ENCODE assay signal across 8 cellular contexts in the genomic region with DNA sequence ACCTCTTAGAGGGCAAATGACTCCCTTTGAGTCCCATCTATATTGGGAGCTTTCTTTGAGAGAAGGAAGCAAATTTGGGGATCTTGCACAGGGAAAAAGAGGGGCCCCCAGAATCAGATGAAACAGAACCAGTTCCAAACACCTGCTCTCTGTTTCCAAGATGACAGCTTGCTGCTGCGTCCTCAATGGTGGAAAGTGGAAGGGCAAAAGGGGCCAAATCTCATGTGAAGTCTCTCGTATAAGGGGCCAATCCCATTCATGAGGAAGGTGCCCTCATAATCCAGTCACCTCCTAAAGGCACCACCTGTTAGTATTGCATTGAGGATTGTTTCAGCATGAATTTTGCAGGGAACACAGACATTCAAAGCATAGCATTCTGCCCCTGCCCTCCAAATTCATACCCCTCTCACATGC. TPM values are rescaled to one million over a fixed set of nuclear protein-coding genes. Genes with fewer than 3 reads are reported as not detected.
DNase-seq lines count a peak whose midpoint lies in the region; TF ChIP-seq lines count a peak whose summit lies in the region.

No MANE protein-coding gene starts in this region.

- WGBS in esophagus muscularis mucosa, result 95% methylated on average over 2 of the region's 2 CpGs
- no CpG with 5 or more reads among the region's 2 CpGs for WGBS in trophoblast cell (ENCODE audit: extremely low coverage, insufficient coverage, insufficient read length)

- DNase-seq in CD8-positive, alpha-beta memory T cell, result peak in 1 of 5 donors; percentile 42
- DNase-seq in SJCRH30 (no peak), esophagus muscularis mucosa (ENCODE audit: extremely low spot score) (peak; percentile 77), trophoblast cell (no peak), GM19238 (ENCODE audit: insufficient read length, low spot score) (no peak), NCI-H82 treated with DMSO at 0.1 percent for 48 hours (lab: John Stamatoyannopoulos, UW; ENCODE audit: unreplicated experiment) (no peak), GM03348 (ENCODE audit: low spot score) (no peak), COR-L47 (lab: John Stamatoyannopoulos, UW) (no peak)

- no peak overlapping the region for H3K18ac ChIP-seq in trophoblast cell (ENCODE audit: low read length)

- H4K8ac ChIP-seq in trophoblast cell (ENCODE audit: low read depth, low read length), result peak overlapping the region; percentile 84

- peaks cover 4% of the 10 kb centered on the region for H3K79me2 ChIP-seq in trophoblast cell (ENCODE audit: control insufficient read depth, insufficient read depth, low read length, poor library complexity)

- H3K9me3 ChIP-seq in CD8-positive, alpha-beta memory T cell (ENCODE audit: low read length), result no peaks in the 10 kb centered on the region
- H3K9me3 ChIP-seq in SJCRH30 (replicated peaks) (no peaks in the 10 kb centered on the region), esophagus muscularis mucosa (no peaks in the 10 kb centered on the region), trophoblast cell (ENCODE audit: insufficient read depth, low read depth, low read length) (no peaks in the 10 kb centered on the region)

- H3K9me3 Mint-ChIP-seq in CD8-positive, alpha-beta memory T cell, result no peaks in the 10 kb centered on the region

- peak overlapping the region; percentile 39 for H2AK5ac ChIP-seq in trophoblast cell (ENCODE audit: low read length)

- H3K36me3 Mint-ChIP-seq in CD8-positive, alpha-beta memory T cell, result peaks cover 0 to 35% (median 7%) of the 10 kb centered on the region in 3 donors

- peak overlapping the region; percentile 82 for H3K27ac ChIP-seq in CD8-positive, alpha-beta memory T cell (ENCODE audit: low read depth, low read length)
- H3K27ac ChIP-seq in SJCRH30 (no peak overlapping the region; the same call in 1 of the 2 replicates), esophagus muscularis mucosa (replicated peaks in 1 of 4) (peak overlapping the region; percentile 95 to 97 (median 95)), trophoblast cell (ENCODE audit: low read depth, low read length) (peak overlapping the region; percentile 95)

- H2BK5ac ChIP-seq in trophoblast cell (ENCODE audit: low read depth, low read length, poor library complexity), result no peak overlapping the region

- H3K4me3 Mint-ChIP-seq in CD8-positive, alpha-beta memory T cell, result peak overlapping the region; percentile 88 to 95 (median 90)

- H3K14ac ChIP-seq in trophoblast cell (ENCODE audit: low read length), result no peak overlapping the region

- intact Hi-C loops in esophagus muscularis mucosa (cut with DNase I), result loop anchor here (5.0 kb wide), 1 partner anchor 145 kb away; no protein-coding TSS in a partner anchor

- peaks cover 15% of the 10 kb centered on the region for H3K79me1 ChIP-seq in trophoblast cell (ENCODE audit: low read length)

- no peak overlapping the region for H3K23ac ChIP-seq in trophoblast cell (ENCODE audit: low read length)

- peaks cover 5% of the 10 kb centered on the region for H3K36me3 ChIP-seq in CD8-positive, alpha-beta memory T cell (ENCODE audit: insufficient read depth, low read length)
- H3K36me3 ChIP-seq in SJCRH30 (no peaks in the 10 kb centered on the region), esophagus muscularis mucosa (peaks cover 13 to 20% (median 15%) of the 10 kb centered on the region in 4 donors), trophoblast cell (ENCODE audit: control insufficient read depth in 1 of 2, insufficient read depth in 2 of 2, low read length in 2 of 2) (no peaks in the 10 kb centered on the region)

- no peaks in the 10 kb centered on the region for H3K27me3 ChIP-seq in CD8-positive, alpha-beta memory T cell (ENCODE audit: insufficient read depth, low read length, poor library complexity, severe bottlenecking)
- H3K27me3 ChIP-seq in SJCRH30 (no peaks in the 10 kb centered on the region), esophagus muscularis mucosa (no peaks in the 10 kb centered on the region), trophoblast cell (ENCODE audit: insufficient read depth, low read length) (no peaks in the 10 kb centered on the region)

- no peak for TF ChIP-seq EP300 in esophagus muscularis mucosa (IDR thresholded peaks at IDR 0.05)

- H3K27me3 Mint-ChIP-seq in CD8-positive, alpha-beta memory T cell, result no peaks in the 10 kb centered on the region

- peak overlapping the region; percentile 61 for H2AFZ ChIP-seq in trophoblast cell (ENCODE audit: insufficient read depth, low read length, poor library complexity)

- peak overlapping the region; percentile 86 for H3K4me2 ChIP-seq in trophoblast cell (ENCODE audit: low read length)

- H3K27ac Mint-ChIP-seq in CD8-positive, alpha-beta memory T cell, result peak overlapping the region; percentile 86 to 98 (median 93)

- peaks cover 39% of the 10 kb centered on the region for H3K4me1 ChIP-seq in CD8-positive, alpha-beta memory T cell (ENCODE audit: insufficient read depth, low read length)
- H3K4me1 ChIP-seq in SJCRH30, result 0 out of 2 replicates have a peak, but pooled peaks cover 3% of the 10 kb centered on the region
- peaks cover 42 to 58% (median 56%) of the 10 kb centered on the region in 4 donors for H3K4me1 ChIP-seq in esophagus muscularis mucosa
- peaks cover 8 to 12% of the 10 kb centered on the region in 2 experiments for H3K4me1 ChIP-seq in trophoblast cell (ENCODE audit: control insufficient read depth in 1 of 2, insufficient read depth in 2 of 2, low read length in 2 of 2)

- TF ChIP-seq POLR2A in esophagus muscularis mucosa (IDR thresholded peaks at IDR 0.05; ENCODE audit: low read depth), result no peak

- peak overlapping the region; percentile 23 for H2BK12ac ChIP-seq in trophoblast cell (ENCODE audit: low read length)

- POLR2A ChIA-PET in CD8-positive, alpha-beta memory T cell (lab: Charles Lee), result interaction anchor here (0.9 to 2.3 kb wide), 19 partner anchors 9 to 222 kb away, joined by 3 to 29 read pairs (median 6); a partner anchor contains a TSS

- peaks cover 48 to 61% (median 55%) of the 10 kb centered on the region in 3 donors for H3K4me1 Mint-ChIP-seq in CD8-positive, alpha-beta memory T cell

- no peak overlapping the region for H4K12ac ChIP-seq in trophoblast cell (ENCODE audit: low read depth, low read length)

- H4K91ac ChIP-seq in trophoblast cell (ENCODE audit: low read depth, low read length), result peak overlapping the region; percentile 59

- H3K4me3 ChIP-seq in CD8-positive, alpha-beta memory T cell (ENCODE audit: low read length), result peak overlapping the region; percentile 82
- H3K4me3 ChIP-seq in SJCRH30 (peak overlapping the region; percentile 52), esophagus muscularis mucosa (peak overlapping the region; percentile 64 to 75 (median 71)), trophoblast cell (ENCODE audit: low read depth, low read length) (no peak overlapping the region)

- peak overlapping the region; percentile 81 for H2BK120ac ChIP-seq in trophoblast cell (ENCODE audit: insufficient read depth, low read length, poor library complexity)

- H3K4ac ChIP-seq in trophoblast cell (ENCODE audit: low read depth, low read length), result no peak overlapping the region

- TF ChIP-seq CTCF in esophagus muscularis mucosa (IDR thresholded peaks at IDR 0.05), result no peak

- CTCF ChIA-PET in CD8-positive, alpha-beta memory T cell (lab: Charles Lee), result interaction anchor here (0.8 to 13.5 kb wide), 21 partner anchors 10 to 226 kb away, joined by 3 to 196 read pairs (median 4); a partner anchor contains a TSS

- no peak overlapping the region for H3K9ac ChIP-seq in trophoblast cell (ENCODE audit: low read length)

RNA-seq across cellular contexts. Expression of a gene that starts 0.5 kb away (rescaled TPM):
- total RNA-seq in CD8-positive, alpha-beta memory T cell, result 10 to 100 TPM; 40.4 to 42.4 TPM
- polyA plus RNA-seq in CD8-positive, alpha-beta memory T cell, result 103 TPM
- total RNA-seq in SJCRH30 (2014; rRNA removed; shearing (Covaris generic)), result 2.3 TPM in 2 replicates
- total RNA-seq in esophagus muscularis mucosa, result 100 to 1,000 TPM in 1 of 4 donors, 10 to 100 TPM in 3; 23.3 to 123 (median 29.9) TPM
- polyA plus RNA-seq in trophoblast cell (2013), result 17.0 and 17.4 TPM in 2 replicates
